12 cellular contexts compared by ENCODE assay signal in genomic region chr3:48090166-48090939, GRCh38.
A peak's percentile ranks its signal among the peaks of the same experiment; 100 is the strongest.
DNase-seq lines count a peak whose midpoint lies in the region; ATAC-seq, FAIRE-seq and TF ChIP-seq lines count a peak whose summit lies in the region.
"Had no signal": no experiment of that assay in that cellular context is flagged by ENCODE, and none has a peak within 500 bp of the region (broad histone marks: within the 10 kb centered on the region; RNA-seq: fewer than 3 reads in every experiment).

No MANE protein-coding gene starts in this region.

- H3K4me1 ChIP-seq in GM12878 (ENCODE audit: control insufficient read depth, insufficient read depth, low read length) (no peaks in the 10 kb centered on the region), osteoblast (ENCODE audit: insufficient read depth, low read length) (peaks cover 29% of the 10 kb centered on the region)

- no peak for TF ChIP-seq RAD21 in GM12878 (IDR thresholded peaks at IDR 0.05; ENCODE audit: insufficient read depth, low read depth, low read length)

- CTCF ChIA-PET in GM12878 (lab: Yijun Ruan, JAX): interaction anchor here (0.7 to 4.2 kb wide), 4 partner anchors 62 to 349 kb away, joined by 3 to 19 read pairs (median 4); partner anchors contain the start of genes CCDC51 and TMA7

- no peak for TF ChIP-seq POLR2A in GM12878 (IDR thresholded peaks at IDR 0.05; ENCODE audit: low read depth, low read length)

- no peaks in the 10 kb centered on the region for H3K9me3 ChIP-seq in GM12878 (replicated peaks; ENCODE audit: control insufficient read depth, insufficient read depth, low read length)
- H3K9me3 ChIP-seq in osteoblast (ENCODE audit: low read depth, low read length): no peaks in the 10 kb centered on the region
- H3K9me3 ChIP-seq: esophagus muscularis mucosa, Peyer's patch had no signal

- 95% methylated on average over 19 of the region's 19 CpGs for WGBS in GM12878 (ENCODE audit: insufficient coverage, insufficient replicate concordance, low lambda C conversion rate, missing lambda C conversion rate)

- FAIRE-seq in GM12878 (lab: Jason Lieb, UNC): no peak

- H4K20me1 ChIP-seq in GM12878 (ENCODE audit: control insufficient read depth, insufficient read depth) (no peaks in the 10 kb centered on the region), osteoblast (ENCODE audit: insufficient read depth, low read length) (peaks cover 15% of the 10 kb centered on the region)

- SMC1A ChIA-PET in GM12878 (lab: Charles Lee; ENCODE audit: uncharacterized antibody, unreplicated experiment): interaction anchor here (0.6 to 2.2 kb wide), 7 partner anchors 12 to 68 kb away, joined by 3 to 9 read pairs (median 3); no protein-coding TSS in a partner anchor

- H3K27me3 ChIP-seq in GM12878 (replicated peaks in 1 of 2; ENCODE audit: control insufficient read depth in 2 of 2, insufficient read depth in 2 of 2, low read length in 1 of 2): no peaks in the 10 kb centered on the region
- H3K27me3 ChIP-seq in osteoblast (ENCODE audit: insufficient read depth, low read length): no peaks in the 10 kb centered on the region
- H3K27me3 ChIP-seq: esophagus muscularis mucosa, Peyer's patch had no signal

- POLR2A ChIA-PET in GM12878 (lab: Charles Lee): interaction anchor here (0.6 to 2.3 kb wide), 3 partner anchors 9 to 89 kb away, joined by 6 to 17 read pairs (median 6); no protein-coding TSS in a partner anchor

- in situ Hi-C loops in GM12878 (cut with MboI): no loop called here

- TF ChIP-seq EP300 in GM12878 (IDR thresholded peaks at IDR 0.05; ENCODE audit: borderline replicate concordance in 1 of 2, control insufficient read depth in 1 of 2, low read depth in 2 of 2, low read length in 2 of 2): no peak

- H2AFZ ChIP-seq in GM12878 (ENCODE audit: control insufficient read depth, low read depth, low read length) (no peak overlapping the region), osteoblast (ENCODE audit: low read length) (no peak overlapping the region)

- H3K27ac ChIP-seq in GM12878 (ENCODE audit: control insufficient read depth, insufficient read depth) (no peak overlapping the region), osteoblast (ENCODE audit: low read depth, low read length) (no peak overlapping the region)

- BruUV-seq in GM12878 (replicated peaks; lab: Mats Ljungman, UMichigan): no TSS peak

- RAD21 ChIA-PET in GM12878 (lab: Charles Lee; ENCODE audit: unreplicated experiment): interaction anchor here (1.0 to 3.0 kb wide), 5 partner anchors 22 to 141 kb away, joined by 3 to 12 read pairs (median 5); partner anchors contain the start of gene CDC25A

- intact Hi-C loops in GM12878 (cut with micrococcal nuclease; ENCODE audit: unreplicated experiment): no loop called here

- no peak for ATAC-seq in GM12878
- no peak for ATAC-seq in activated CD4-positive, CD25-positive, alpha-beta regulatory T cell treated with anti-CD3 and anti-CD28 coated beads, Interleukin-2, amount 50 U/mL, for 24 hours

- H3K4me2 ChIP-seq in GM12878 (ENCODE audit: control insufficient read depth, insufficient read depth) (peak overlapping the region; percentile 74; the same call in 1 of the 2 replicates), osteoblast (ENCODE audit: insufficient read depth, low read length) (peak overlapping the region; percentile 87)

- peak; percentile 29 for DNase-seq in ELF-1 (ENCODE audit: low read depth, low spot score)
- no peak for DNase-seq in LNCaP clone FGC (ENCODE audit: low read depth)
- DNase-seq in GM12878 (ENCODE audit: low read depth, low spot score): no peak
- peak; percentile 8 for DNase-seq in osteoblast (ENCODE audit: insufficient read length, low spot score, missing footprints)
- no peak for DNase-seq in AG08396 (ENCODE audit: low spot score)
- no peak for DNase-seq in H4 (ENCODE audit: low spot score)
- DNase-seq: activated CD4-positive, CD25-positive, alpha-beta regulatory T cell treated with anti-CD3 and anti-CD28 coated beads, Interleukin-2, amount 50 U/mL, for 72 hours; GDM1; NCI-H1092 treated with DMSO at 0.1 percent for 48 hours; Peyer's patch had no signal

- H3K79me2 ChIP-seq in GM12878 (ENCODE audit: control insufficient read depth, insufficient read depth, low read length) (peaks cover 33% of the 10 kb centered on the region), osteoblast (ENCODE audit: insufficient read depth, low read length) (peaks cover 32% of the 10 kb centered on the region)

- no peak for TF ChIP-seq CTCF in LNCaP clone FGC (IDR thresholded peaks at IDR 0.05; ENCODE audit: control insufficient read depth, extremely low read depth, insufficient read depth)
- no peak for TF ChIP-seq CTCF in GM12878 (IDR thresholded peaks at IDR 0.05 in 2 of 3, conservative IDR thresholded peaks at IDR 0.05 in 1 of 3; ENCODE audit: control insufficient read depth in 2 of 3, extremely low read depth in 1 of 3, insufficient read depth in 1 of 3, low read depth in 3 of 3, low read length in 3 of 3)
- TF ChIP-seq CTCF in osteoblast (IDR thresholded peaks at IDR 0.05; ENCODE audit: extremely low read depth, low read depth, low read length): no peak

- peak overlapping the region; percentile 94; the same call in 1 of the 2 replicates for H3K4me3 ChIP-seq in LNCaP clone FGC (ENCODE audit: low read depth, low read length)
- H3K4me3 ChIP-seq in GM12878: peak overlapping the region; percentile 87; the same call in 1 of the 2 replicates
- H3K4me3 ChIP-seq in osteoblast (ENCODE audit: insufficient read depth, low read length): no peak overlapping the region

- H3K9ac ChIP-seq in GM12878 (ENCODE audit: control insufficient read depth, insufficient read depth, low read length): no peak overlapping the region; the same call in 1 of the 2 replicates

- no peaks in the 10 kb centered on the region for H3K36me3 ChIP-seq in GM12878 (ENCODE audit: control insufficient read depth in 2 of 2, insufficient read depth in 2 of 2, low read length in 1 of 2)
- H3K36me3 ChIP-seq in osteoblast (ENCODE audit: insufficient read depth, low read length): no peaks in the 10 kb centered on the region
- H3K36me3 ChIP-seq: esophagus muscularis mucosa, Peyer's patch had no signal

TF ChIP-seq in GM12878, 131 proteins besides CTCF, POLR2A, EP300 and RAD21:
- TF ChIP-seq E2F4 (IDR thresholded peaks at IDR 0.05; ENCODE audit: low read depth, low read length) (no peak), CBX5 (IDR thresholded peaks at IDR 0.05; ENCODE audit: low read depth) (no peak), CHD2 (IDR thresholded peaks at IDR 0.05; ENCODE audit: borderline replicate concordance, low read depth, low read length) (no peak), WRNIP1 (IDR thresholded peaks at IDR 0.05; ENCODE audit: borderline replicate concordance, low read depth, low read length) (no peak), ESRRA (IDR thresholded peaks at IDR 0.05; ENCODE audit: low read length) (no peak), SREBF1 (IDR thresholded peaks at IDR 0.05; ENCODE audit: low read length) (no peak), TBL1XR1 (IDR thresholded peaks at IDR 0.05; ENCODE audit: low read depth, low read length) (no peak), BHLHE40 (IDR thresholded peaks at IDR 0.05; ENCODE audit: borderline replicate concordance in 1 of 2, low read depth in 2 of 2, low read length in 1 of 2) (no peak), NR2F1 (conservative IDR thresholded peaks at IDR 0.05) (no peak), MEF2A (IDR thresholded peaks at IDR 0.05; ENCODE audit: insufficient read depth, low read depth, low read length) (no peak)

Comparison
In these comparisons a context has a peak if more than half of its experiments do, and no peak if none do; other contexts are left out.
1. DNase-seq: peak in ELF-1 (single experiment) and osteoblast (single experiment); none in LNCaP clone FGC (single experiment), GM12878 (single experiment), AG08396 (single experiment) and H4 (single experiment).